Comparison of ENCODE assay signal across 9 cellular contexts in genomic region chr6:104789770-104790190, GRCh38.
A peak's percentile ranks its signal among the peaks of the same experiment; 100 is the strongest.
DNase-seq lines count a peak whose midpoint lies in the region; TF ChIP-seq lines count a peak whose summit lies in the region.
"Had no signal": no experiment of that assay in that cellular context is flagged by ENCODE, and none has a peak within 500 bp of the region (broad histone marks: within the 10 kb centered on the region; RNA-seq: fewer than 3 reads in every experiment).

No MANE protein-coding gene starts in this region.

- no peak overlapping the region for H4K91ac ChIP-seq in H9 (ENCODE audit: insufficient read length, low read depth, low read length)

- H3K79me2 ChIP-seq in H9 (ENCODE audit: insufficient read depth, low read length), result no peaks in the 10 kb centered on the region

- no peak overlapping the region for H2AK5ac ChIP-seq in H9 (ENCODE audit: insufficient read length, low read length)

- H2BK20ac ChIP-seq in H9 (ENCODE audit: low read depth, low read length, poor library complexity, severe bottlenecking), result no peak overlapping the region

- no peaks in the 10 kb centered on the region for H3K79me1 ChIP-seq in H9 (ENCODE audit: insufficient read depth, low read depth, low read length, poor library complexity, severe bottlenecking)

- no peak overlapping the region for H2BK15ac ChIP-seq in H9 (ENCODE audit: low read depth, low read length)

- H3K56ac ChIP-seq in H9 (ENCODE audit: insufficient read length, low read depth, low read length), result no peak overlapping the region

- H3T11ph ChIP-seq in H9 (ENCODE audit: low read length), result no peak overlapping the region

- peak; percentile 49; the same call in 2 of the 3 replicates for TF ChIP-seq CTCF in H9 (conservative IDR thresholded peaks at IDR 0.05)

- no peaks in the 10 kb centered on the region for H4K20me1 ChIP-seq in H9 (ENCODE audit: control insufficient read depth, insufficient read depth, insufficient read length)

- H3K9me3 Mint-ChIP-seq in H9, result no peaks in the 10 kb centered on the region
- H3K9me3 Mint-ChIP-seq in activated T-helper 1 cell treated with anti-CD3 and anti-CD28 coated beads, Interleukin-12 subunit alpha, Interleukin-12 subunit beta, Interleukin-2, Interleukin-4 antibody, amounts not matched to agents 30 ng/mL and 10 ng/mL and 1 ng/mL, durations not matched to agents 14 hours and 24 hours and 36 hours, result no peaks in the 10 kb centered on the region
- H3K9me3 Mint-ChIP-seq: naive B cell had no signal

- H4K5ac ChIP-seq in H9 (ENCODE audit: insufficient read length, low read depth, low read length), result no peak overlapping the region

- no CpG with 5 or more reads among the region's 5 CpGs for WGBS in H9 (ENCODE audit: extremely low coverage, insufficient read length, low lambda C conversion rate)

- no peaks in the 10 kb centered on the region for H3K27me3 Mint-ChIP-seq in H9 (ENCODE audit: low read depth)
- no peaks in the 10 kb centered on the region for H3K27me3 Mint-ChIP-seq in activated T-helper 1 cell treated with anti-CD3 and anti-CD28 coated beads, Interleukin-12 subunit alpha, Interleukin-12 subunit beta, Interleukin-2, Interleukin-4 antibody, amounts not matched to agents 30 ng/mL and 10 ng/mL and 1 ng/mL, durations not matched to agents 14 hours and 24 hours and 36 hours (ENCODE audit: insufficient read depth)
- H3K27me3 Mint-ChIP-seq: naive B cell had no signal

- no peak overlapping the region for H3K23ac ChIP-seq in H9 (ENCODE audit: insufficient read length, low read depth, low read length)

- no peaks in the 10 kb centered on the region for H3K4me1 ChIP-seq in H9 (ENCODE audit: insufficient read depth, low read length)

- H3K9me3 ChIP-seq in H9 (ENCODE audit: control insufficient read depth, low read depth, low read length), result no peaks in the 10 kb centered on the region

- no peak overlapping the region for H2BK120ac ChIP-seq in H9 (ENCODE audit: low read depth, low read length, poor library complexity, severe bottlenecking)

- no peaks in the 10 kb centered on the region for H3K27me3 ChIP-seq in H9 (ENCODE audit: insufficient read depth, low read length)

- H3K18ac ChIP-seq in H9 (ENCODE audit: insufficient read length, low read depth, low read length), result no peak overlapping the region

- no peak overlapping the region for H2BK12ac ChIP-seq in H9 (ENCODE audit: insufficient read length, low read depth, low read length)

- no peaks in the 10 kb centered on the region for H3K23me2 ChIP-seq in H9 (ENCODE audit: insufficient read length, low read depth, low read length, poor library complexity, severe bottlenecking)

- no peak overlapping the region for H3K9ac ChIP-seq in H9 (ENCODE audit: extremely low read depth, insufficient read length, low read length)

- no peak overlapping the region for H3K4me3 Mint-ChIP-seq in H9
- peak overlapping the region; percentile 62 for H3K4me3 Mint-ChIP-seq in activated T-helper 1 cell treated with anti-CD3 and anti-CD28 coated beads, Interleukin-12 subunit alpha, Interleukin-12 subunit beta, Interleukin-2, Interleukin-4 antibody, amounts not matched to agents 30 ng/mL and 10 ng/mL and 1 ng/mL, durations not matched to agents 14 hours and 24 hours and 36 hours
- H3K4me3 Mint-ChIP-seq: naive B cell had no signal

- intact Hi-C loops in activated T-helper 1 cell treated with anti-CD3 and anti-CD28 coated beads, Interleukin-12 subunit alpha, Interleukin-12 subunit beta, Interleukin-2, Interleukin-4 antibody, amounts not matched to agents 30 ng/mL and 10 ng/mL and 1 ng/mL, durations not matched to agents 14 hours and 24 hours and 36 hours (cut with micrococcal nuclease), result loop anchor here (1.0 to 10.0 kb wide), 5 partner anchors 70 to 1735 kb away; partner anchors contain the start of genes HACE1 and PREP

- H2AFZ ChIP-seq in H9 (ENCODE audit: low read length), result no peak overlapping the region

- H3K4me1 Mint-ChIP-seq in H9, result no peaks in the 10 kb centered on the region
- peaks cover 42% of the 10 kb centered on the region for H3K4me1 Mint-ChIP-seq in activated T-helper 1 cell treated with anti-CD3 and anti-CD28 coated beads, Interleukin-12 subunit alpha, Interleukin-12 subunit beta, Interleukin-2, Interleukin-4 antibody, amounts not matched to agents 30 ng/mL and 10 ng/mL and 1 ng/mL, durations not matched to agents 14 hours and 24 hours and 36 hours (ENCODE audit: low read depth)

- H3K27ac ChIP-seq in H9 (ENCODE audit: insufficient read length, low read depth, low read length), result no peak overlapping the region

- no peak overlapping the region for H2BK5ac ChIP-seq in H9 (ENCODE audit: insufficient read length, low read length)

- DNase-seq in A172 (ENCODE audit: low spot score) (peak; percentile 43), GF-D8 (lab: John Stamatoyannopoulos, UW) (peak; percentile 49), H9 (no peak), LHCN-M2 (ENCODE audit: low read depth) (peak; percentile 72), kidney glomerular epithelial cell (lab: John Stamatoyannopoulos, UW) (peak; percentile 55), NCI-H187 (lab: John Stamatoyannopoulos, UW) (no peak), NCI-H2171 treated with DMSO at 0.1 percent for 48 hours (lab: John Stamatoyannopoulos, UW) (no peak)
- DNase-seq in activated T-helper 1 cell treated with anti-CD3 and anti-CD28 coated beads, Interleukin-12 subunit alpha, Interleukin-12 subunit beta, Interleukin-2, Interleukin-4 antibody, amounts not matched to agents 30 ng/mL and 10 ng/mL and 1 ng/mL, durations not matched to agents 14 hours and 24 hours and 36 hours (ENCODE audit: low spot score), result no peak
- DNase-seq: naive B cell had no signal

- H3K36me3 Mint-ChIP-seq in H9 (ENCODE audit: insufficient read depth in 1 of 3, low read depth in 3 of 3), result peaks cover 2 to 19% (median 9%) of the 10 kb centered on the region in 3 experiments; a peak in 5 of 7 replicates
- H3K36me3 Mint-ChIP-seq in activated T-helper 1 cell treated with anti-CD3 and anti-CD28 coated beads, Interleukin-12 subunit alpha, Interleukin-12 subunit beta, Interleukin-2, Interleukin-4 antibody, amounts not matched to agents 30 ng/mL and 10 ng/mL and 1 ng/mL, durations not matched to agents 14 hours and 24 hours and 36 hours (ENCODE audit: low read depth), result peaks cover 15% of the 10 kb centered on the region

- H3K4me2 ChIP-seq in H9 (ENCODE audit: insufficient read depth, insufficient read length, low read length), result no peak overlapping the region

- no peak overlapping the region for H3K4ac ChIP-seq in H9 (ENCODE audit: low read depth, low read length)

- no peak overlapping the region for H3K14ac ChIP-seq in H9 (ENCODE audit: insufficient read depth, low read length)

- no peak overlapping the region for H4K8ac ChIP-seq in H9 (replicated peaks; ENCODE audit: insufficient read length, low read depth, low read length)

- no peak overlapping the region for H3K27ac Mint-ChIP-seq in H9
- H3K27ac Mint-ChIP-seq in activated T-helper 1 cell treated with anti-CD3 and anti-CD28 coated beads, Interleukin-12 subunit alpha, Interleukin-12 subunit beta, Interleukin-2, Interleukin-4 antibody, amounts not matched to agents 30 ng/mL and 10 ng/mL and 1 ng/mL, durations not matched to agents 14 hours and 24 hours and 36 hours, result peak overlapping the region; percentile 85

Comparison
In these comparisons a context has a peak if more than half of its experiments do, and no peak if none do; other contexts are left out.
1. DNase-seq: peak in A172 (single experiment), GF-D8 (single experiment), LHCN-M2 (single experiment) and kidney glomerular epithelial cell (single experiment); none in H9 (single experiment), activated T-helper 1 cell treated with anti-CD3 and anti-CD28 coated beads, Interleukin-12 subunit alpha, Interleukin-12 subunit beta, Interleukin-2, Interleukin-4 antibody, amounts not matched to agents 30 ng/mL and 10 ng/mL and 1 ng/mL, durations not matched to agents 14 hours and 24 hours and 36 hours (single experiment), NCI-H187 (0 of 2) and NCI-H2171 treated with DMSO at 0.1 percent for 48 hours (single experiment).